9 cellular contexts compared by ENCODE assay signal in the genomic region with DNA sequence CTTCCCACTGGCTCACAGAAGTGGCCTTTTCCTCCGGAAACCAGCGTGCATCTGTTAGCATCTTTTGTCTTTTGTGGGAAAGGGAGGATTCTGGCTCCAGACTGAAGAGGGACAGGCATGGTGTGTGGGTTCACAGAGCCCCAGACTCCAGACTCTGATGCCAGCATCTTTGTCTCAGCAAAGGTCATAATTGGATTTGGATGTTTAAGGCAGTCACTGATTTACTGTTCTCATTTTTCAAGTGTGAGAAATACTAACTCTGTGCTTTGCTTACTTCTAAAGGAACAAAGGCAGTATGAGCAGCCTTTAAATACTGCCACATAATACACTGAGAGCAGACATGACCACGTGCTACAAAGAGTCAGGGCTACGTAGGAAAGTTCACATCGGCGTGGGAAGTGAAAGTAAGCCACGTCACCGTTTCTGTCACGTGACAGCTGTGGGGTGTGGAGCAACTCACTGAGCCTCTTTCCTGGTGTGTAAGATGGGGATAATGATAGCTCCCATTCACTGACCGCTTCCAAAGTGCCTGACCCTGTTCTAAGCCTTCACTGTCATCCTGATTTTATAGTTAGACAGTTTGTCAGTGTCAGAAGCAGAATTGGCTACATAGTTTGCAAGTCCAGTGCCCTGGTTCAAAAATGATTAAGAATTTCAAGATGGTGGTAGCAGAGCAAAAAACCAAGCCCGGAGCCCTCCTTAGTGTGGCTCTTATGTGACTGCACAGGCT. TPM values are rescaled to one million over a fixed set of nuclear protein-coding genes. Genes with fewer than 3 reads are reported as not detected.
DNase-seq lines count a peak whose midpoint lies in the region; ATAC-seq, FAIRE-seq and TF ChIP-seq lines count a peak whose summit lies in the region.
"Had no signal": no experiment of that assay in that cellular context is flagged by ENCODE, and none has a peak within 500 bp of the region (broad histone marks: within the 10 kb centered on the region; RNA-seq: fewer than 3 reads in every experiment).

No MANE protein-coding gene starts in this region.

- H2AFZ ChIP-seq in mammary epithelial cell (ENCODE audit: low read depth, low read length) (peak overlapping the region; percentile 38), HepG2 (ENCODE audit: low read length) (no peak overlapping the region)

- peaks cover 30 to 73% (median 62%) of the 10 kb centered on the region in 3 donors for H3K4me1 Mint-ChIP-seq in IgD-negative memory B cell
- peaks cover 84% of the 10 kb centered on the region for H3K4me1 Mint-ChIP-seq in activated B cell treated with CpG ODN at 0.5 μM for 24 hours

- peaks cover 16% of the 10 kb centered on the region for H3K4me1 ChIP-seq in mammary epithelial cell (ENCODE audit: insufficient read depth, low read length)
- H3K4me1 ChIP-seq in HepG2 (ENCODE audit: insufficient read depth, low read length) = peaks cover 55% of the 10 kb centered on the region

- no peak for TF ChIP-seq CTCF in AG10803 (conservative IDR thresholded peaks at IDR 0.05; ENCODE audit: low read length)
- no peak for TF ChIP-seq CTCF in activated B cell treated with CpG ODN at 0.5 μM for 24 hours (IDR thresholded peaks at IDR 0.05)
- TF ChIP-seq CTCF in mammary epithelial cell (conservative IDR thresholded peaks at IDR 0.05 in 1 of 2, IDR thresholded peaks at IDR 0.05 in 1 of 2; ENCODE audit: extremely low read depth in 1 of 2, insufficient read depth in 1 of 2, low read depth in 1 of 2, low read length in 2 of 2) = no peak
- TF ChIP-seq CTCF in HepG2 (CRISPR knock-in tag; IDR thresholded peaks at IDR 0.05) = no peak

- H3K27ac ChIP-seq in mammary epithelial cell (ENCODE audit: insufficient read depth, low read depth, low read length) (no peak overlapping the region), HepG2 (ENCODE audit: extremely low read length, insufficient read depth, low read length) (no peak overlapping the region)

- ATAC-seq in GM19438 (IDR thresholded peaks at IDR 0.05; ENCODE audit: low read depth, unreplicated experiment) (peak; percentile 62), activated B cell treated with CpG ODN at 0.5 μM for 24 hours (ENCODE audit: low read depth) (peak; percentile 51), HepG2 (no peak)

- dilution Hi-C loops in mammary epithelial cell (cut with HindIII; ENCODE audit: low sequenced_read_pairs) = loop anchor here (5.0 kb wide), 1 partner anchor 47 kb away; no protein-coding TSS in a partner anchor

- H3K36me3 ChIP-seq in mammary epithelial cell (ENCODE audit: insufficient read depth, low read length) (no peaks in the 10 kb centered on the region), HepG2 (replicated peaks in 1 of 2; ENCODE audit: control insufficient read depth in 1 of 2, insufficient read depth in 2 of 2, low read length in 2 of 2) (no peaks in the 10 kb centered on the region)

- TF ChIP-seq POLR2A in HepG2 (IDR thresholded peaks at IDR 0.05; ENCODE audit: insufficient read depth in 1 of 2, low read depth in 2 of 2, low read length in 2 of 2) = no peak

- peak overlapping the region; percentile 71 to 93 (median 80) for H3K4me3 Mint-ChIP-seq in IgD-negative memory B cell
- H3K4me3 Mint-ChIP-seq in activated B cell treated with CpG ODN at 0.5 μM for 24 hours = peak overlapping the region; percentile 80

- peaks cover 5% of the 10 kb centered on the region for H3K27me3 Mint-ChIP-seq in IgD-negative memory B cell
- H3K27me3 Mint-ChIP-seq in activated B cell treated with CpG ODN at 0.5 μM for 24 hours = no peaks in the 10 kb centered on the region

- H3K9ac ChIP-seq in mammary epithelial cell (ENCODE audit: insufficient read depth, low read length) (no peak overlapping the region), HepG2 (ENCODE audit: insufficient read depth, low read depth, low read length) (no peak overlapping the region)

- H3K27me3 ChIP-seq in mammary epithelial cell (ENCODE audit: insufficient read depth, low read length) (no peaks in the 10 kb centered on the region), HepG2 (ENCODE audit: control insufficient read depth in 1 of 2, insufficient read depth in 2 of 2, low read length in 2 of 2) (no peaks in the 10 kb centered on the region)

- in situ Hi-C loops in mammary epithelial cell (cut with MboI; ENCODE audit: low sequenced_read_pairs in 2 of 2) (loop anchor here (5.0 to 10.0 kb wide), 2 partner anchors 535 to 537 kb away; no protein-coding TSS in a partner anchor), HepG2 (cut with HindIII; ENCODE audit: extremely low pct_ligation_motif_present, low pct_unique_long_range_greater_than_20kb) (loop anchor here (10.0 kb wide), 1 partner anchor 545 kb away; no protein-coding TSS in a partner anchor)

- DNase-seq in AG10803 (ENCODE audit: low read depth) (peak; percentile 92), activated B cell treated with CpG ODN at 0.5 μM for 24 hours (peak; percentile 72), mammary epithelial cell (peak; percentile 93), HepG2 (ENCODE audit: low spot score) (no peak), 8988T (no peak)
- DNase-seq in stimulated activated CD4-positive, alpha-beta T cell treated with anti-CD3 and anti-CD28 coated beads, Interleukin-4, amount 100 ng/mL, for 48 hours (ENCODE audit: low read depth in 2 of 2) = peak; percentile 70 to 78

- no peak for FAIRE-seq in HepG2 (lab: Jason Lieb, UNC)

- 62% methylated on average over 11 of the region's 11 CpGs for WGBS in mammary epithelial cell (ENCODE audit: low coverage, missing lambda C conversion rate)
- WGBS in HepG2 (ENCODE audit: low lambda C conversion rate) = 43% methylated on average over 6 of the region's 11 CpGs

- intact Hi-C loops in activated B cell treated with CpG ODN at 0.5 μM for 24 hours (cut with micrococcal nuclease) (loop anchor here (1.0 to 5.0 kb wide), 7 partner anchors 37 to 697 kb away; no protein-coding TSS in a partner anchor), mammary epithelial cell (cut with micrococcal nuclease) (loop anchor here (5.0 kb wide), 5 partner anchors 152 to 477 kb away; no protein-coding TSS in a partner anchor), HepG2 (cut with micrococcal nuclease; ENCODE audit: unreplicated experiment) (no loop called here)

- TF ChIP-seq EP300 in HepG2 (IDR thresholded peaks at IDR 0.05; ENCODE audit: low read depth in 2 of 2, low read length in 2 of 2) (no peak), HepG2 (CRISPR knock-in tag; IDR thresholded peaks at IDR 0.05; ENCODE audit: borderline replicate concordance) (no peak)

- H3K9me3 ChIP-seq in mammary epithelial cell (replicated peaks; ENCODE audit: insufficient read depth, low read length) (no peaks in the 10 kb centered on the region), HepG2 (ENCODE audit: low read length) (no peaks in the 10 kb centered on the region)

- BruUV-seq in mammary epithelial cell (replicated peaks; lab: Mats Ljungman, UMichigan) = no TSS peak
- BruUV-seq in HepG2 (replicated peaks; lab: Mats Ljungman, UMichigan) = no TSS peak

- TF ChIP-seq RAD21 in HepG2 (CRISPR knock-in tag; IDR thresholded peaks at IDR 0.05) = no peak

- no peak overlapping the region for H3K4me2 ChIP-seq in mammary epithelial cell (ENCODE audit: insufficient read depth, low read depth, low read length)
- no peak overlapping the region for H3K4me2 ChIP-seq in HepG2 (ENCODE audit: low read depth, low read length)

- H3K79me2 ChIP-seq in mammary epithelial cell (ENCODE audit: insufficient read depth, low read length) = no peaks in the 10 kb centered on the region
- H3K79me2 ChIP-seq in HepG2 (ENCODE audit: insufficient read depth, low read length) = no peaks in the 10 kb centered on the region

- CTCF ChIA-PET in activated B cell treated with CpG ODN at 0.5 μM for 24 hours (lab: Charles Lee) (interaction anchor here (0.9 to 6.8 kb wide), 10 partner anchors 18 to 540 kb away, joined by 3 to 142 read pairs (median 12); a partner anchor contains a TSS), mammary epithelial cell (lab: Charles Lee; ENCODE audit: low non-redundant PET) (interaction anchor here (0.6 kb wide), 1 partner anchor 856 kb away, joined by 3 read pairs; no protein-coding TSS in a partner anchor), HepG2 (lab: Yijun Ruan, JAX; ENCODE audit: low intra/inter-chr PET ratio, low total read pairs) (no interaction called here)

- H3K27ac Mint-ChIP-seq in IgD-negative memory B cell (peak overlapping the region; percentile 96 to 98 (median 96)), activated B cell treated with CpG ODN at 0.5 μM for 24 hours (peak overlapping the region; percentile 96)

- H4K20me1 ChIP-seq in mammary epithelial cell (ENCODE audit: insufficient read depth, low read length) = no peaks in the 10 kb centered on the region
- H4K20me1 ChIP-seq in HepG2 (ENCODE audit: insufficient read depth, low read length) = no peaks in the 10 kb centered on the region

- H3K36me3 Mint-ChIP-seq in IgD-negative memory B cell (no peaks in the 10 kb centered on the region), activated B cell treated with CpG ODN at 0.5 μM for 24 hours (ENCODE audit: low read depth) (no peaks in the 10 kb centered on the region)

- no peak overlapping the region for H3K4me3 ChIP-seq in AG10803 (ENCODE audit: low read length)
- no peak overlapping the region for H3K4me3 ChIP-seq in mammary epithelial cell (replicated peaks in 1 of 3; ENCODE audit: insufficient read depth in 1 of 3, low read depth in 2 of 3, low read length in 3 of 3)
- no peak overlapping the region for H3K4me3 ChIP-seq in HepG2 (replicated peaks in 1 of 3; ENCODE audit: insufficient read depth in 1 of 3, low read depth in 2 of 3, low read length in 3 of 3)

- H3K9me3 Mint-ChIP-seq in IgD-negative memory B cell (no peaks in the 10 kb centered on the region), activated B cell treated with CpG ODN at 0.5 μM for 24 hours (no peaks in the 10 kb centered on the region)

- POLR2A ChIA-PET in activated B cell treated with CpG ODN at 0.5 μM for 24 hours (lab: Charles Lee) = interaction anchor here (1.0 to 14.8 kb wide), 15 partner anchors 25 to 538 kb away, joined by 3 to 931 read pairs (median 9); a partner anchor contains a TSS
- POLR2A ChIA-PET in HepG2 (lab: Yijun Ruan, JAX) = no interaction called here

RNA-seq across cellular contexts. Expression of a gene that starts 24.8 kb away (rescaled TPM):
- polyA plus RNA-seq in IgD-negative memory B cell (19,114 TPM), mammary epithelial cell (2,487 TPM), HepG2 (2011; rRNA removed) (29.6 and 50.7 TPM in 2 replicates)
- total RNA-seq in activated B cell treated with CpG ODN at 0.5 μM for 24 hours (5,922 and 6,273 TPM in 2 replicates), mammary epithelial cell (1,000 to 10,000 TPM; 1,481 to 1,998 TPM), HepG2 (2016; rRNA removed; fragmentation: Illumina TruSeq; extraction: Trizol) (10.5 and 15.9 TPM in 2 replicates)
- 1,100 TPM for polyA minus RNA-seq in mammary epithelial cell
- total RNA-seq in HepG2 (2016; cell fraction: cytosol; rRNA removed; fragmentation: Illumina TruSeq; extraction: Trizol; ENCODE audit: low read depth) = 6.0 and 6.1 TPM in 2 replicates
- 13.6 and 19.1 TPM in 2 replicates for total RNA-seq in HepG2 (2016; cell fraction: insoluble cytoplasmic fraction; rRNA removed; fragmentation: Illumina TruSeq; extraction: Trizol)
- 8.9 and 9.5 TPM in 2 replicates for total RNA-seq in HepG2 (2016; cell fraction: membrane; rRNA removed; fragmentation: Illumina TruSeq; extraction: Trizol)
- 4.1 and 5.6 TPM in 2 replicates for total RNA-seq in HepG2 (2016; cell fraction: nucleus; rRNA removed; fragmentation: Illumina TruSeq; extraction: Trizol)
- 16.3 and 38.0 TPM in 2 replicates for polyA plus RNA-seq in HepG2 (2011; cell fraction: cytosol; rRNA removed)
- polyA plus RNA-seq in HepG2 (2011; cell fraction: nucleus; rRNA removed) = 3.7 and 8.2 TPM in 2 replicates
- polyA plus RNA-seq in HepG2 (2012) = 14.4 and 69.9 TPM in 2 replicates
- polyA plus RNA-seq in HepG2 (2016; cell fraction: cytosol; fragmentation: Illumina TruSeq; extraction: Trizol; ENCODE audit: low read depth) = 5.4 and 6.7 TPM in 2 replicates
- 17.5 and 21.0 TPM in 2 replicates for polyA plus RNA-seq in HepG2 (2016; cell fraction: insoluble cytoplasmic fraction; fragmentation: Illumina TruSeq; extraction: Trizol; ENCODE audit: low read depth)
- 6.6 and 8.1 TPM in 2 replicates for polyA plus RNA-seq in HepG2 (2016; cell fraction: membrane; fragmentation: Illumina TruSeq; extraction: Trizol; ENCODE audit: low read depth)
- 7.5 and 7.7 TPM in 2 replicates for polyA plus RNA-seq in HepG2 (2016; cell fraction: nucleus; fragmentation: Illumina TruSeq; extraction: Trizol; ENCODE audit: insufficient read depth, low read depth)
- polyA minus RNA-seq in HepG2 (2011; rRNA and poly(A)+ RNA removed; ENCODE audit: low replicate concordance) = 10.0 and 228 TPM in 2 replicates
- polyA minus RNA-seq in HepG2 (2011; cell fraction: cytosol; rRNA and poly(A)+ RNA removed) = 14.2 and 18.9 TPM in 2 replicates
- 7.5 and 12.3 TPM in 2 replicates for polyA minus RNA-seq in HepG2 (2011; cell fraction: nucleus; rRNA and poly(A)+ RNA removed)

RNA-seq across cellular contexts. Expression of a gene that starts 43.7 kb away (rescaled TPM):
- polyA plus RNA-seq in IgD-negative memory B cell = 0.20 TPM
- total RNA-seq in activated B cell treated with CpG ODN at 0.5 μM for 24 hours = 0.20 and 0.22 TPM in 2 replicates
- not detected for total RNA-seq in mammary epithelial cell
- not detected for polyA plus RNA-seq in mammary epithelial cell
- not detected for polyA minus RNA-seq in mammary epithelial cell
- total RNA-seq in HepG2 (2016; rRNA removed; fragmentation: Illumina TruSeq; extraction: Trizol) = not detected in 2 replicates
- not detected in 2 replicates for total RNA-seq in HepG2 (2016; cell fraction: cytosol; rRNA removed; fragmentation: Illumina TruSeq; extraction: Trizol; ENCODE audit: low read depth)
- not detected in 2 replicates for total RNA-seq in HepG2 (2016; cell fraction: insoluble cytoplasmic fraction; rRNA removed; fragmentation: Illumina TruSeq; extraction: Trizol)
- total RNA-seq in HepG2 (2016; cell fraction: membrane; rRNA removed; fragmentation: Illumina TruSeq; extraction: Trizol) = not detected in 2 replicates
- not detected in 2 replicates for total RNA-seq in HepG2 (2016; cell fraction: nucleus; rRNA removed; fragmentation: Illumina TruSeq; extraction: Trizol)
- not detected in 2 replicates for polyA plus RNA-seq in HepG2 (2011; rRNA removed)
- not detected in 2 replicates for polyA plus RNA-seq in HepG2 (2011; cell fraction: cytosol; rRNA removed)
- polyA plus RNA-seq in HepG2 (2011; cell fraction: nucleus; rRNA removed) = not detected in 2 replicates
- not detected in 2 replicates for polyA plus RNA-seq in HepG2 (2012)
- not detected in 2 replicates for polyA plus RNA-seq in HepG2 (2016; cell fraction: cytosol; fragmentation: Illumina TruSeq; extraction: Trizol; ENCODE audit: low read depth)
- polyA plus RNA-seq in HepG2 (2016; cell fraction: insoluble cytoplasmic fraction; fragmentation: Illumina TruSeq; extraction: Trizol; ENCODE audit: low read depth) = not detected in 2 replicates
- not detected in 2 replicates for polyA plus RNA-seq in HepG2 (2016; cell fraction: membrane; fragmentation: Illumina TruSeq; extraction: Trizol; ENCODE audit: low read depth)
- polyA plus RNA-seq in HepG2 (2016; cell fraction: nucleus; fragmentation: Illumina TruSeq; extraction: Trizol; ENCODE audit: insufficient read depth, low read depth) = not detected in 2 replicates
- not detected in 2 replicates for polyA minus RNA-seq in HepG2 (2011; rRNA and poly(A)+ RNA removed; ENCODE audit: low replicate concordance)
- polyA minus RNA-seq in HepG2 (2011; cell fraction: cytosol; rRNA and poly(A)+ RNA removed) = not detected in 2 replicates
- not detected in 2 replicates for polyA minus RNA-seq in HepG2 (2011; cell fraction: nucleus; rRNA and poly(A)+ RNA removed)
- total RNA-seq: H1 had no signal
- polyA plus RNA-seq: H1 had no signal

Comparison
In these comparisons a context has a peak if more than half of its experiments do, and no peak if none do; other contexts are left out.
1. DNase-seq: peak in AG10803 (single experiment), activated B cell treated with CpG ODN at 0.5 μM for 24 hours (single experiment), mammary epithelial cell (single experiment) and stimulated activated CD4-positive, alpha-beta T cell treated with anti-CD3 and anti-CD28 coated beads, Interleukin-4, amount 100 ng/mL, for 48 hours (2 of 2); none in HepG2 (single experiment) and 8988T (single experiment).
2. RNA of a gene that starts 24.8 kb away (total RNA-seq): 5,922 to 6,273 TPM in activated B cell treated with CpG ODN at 0.5 μM for 24 hours and 1,481 to 1,998 TPM in mammary epithelial cell; 4.1 to 19.1 TPM in HepG2; every median in the first group is over 10 times any median in the second.